Comparison of ENCODE assay signal across 8 cellular contexts in the genomic region with DNA sequence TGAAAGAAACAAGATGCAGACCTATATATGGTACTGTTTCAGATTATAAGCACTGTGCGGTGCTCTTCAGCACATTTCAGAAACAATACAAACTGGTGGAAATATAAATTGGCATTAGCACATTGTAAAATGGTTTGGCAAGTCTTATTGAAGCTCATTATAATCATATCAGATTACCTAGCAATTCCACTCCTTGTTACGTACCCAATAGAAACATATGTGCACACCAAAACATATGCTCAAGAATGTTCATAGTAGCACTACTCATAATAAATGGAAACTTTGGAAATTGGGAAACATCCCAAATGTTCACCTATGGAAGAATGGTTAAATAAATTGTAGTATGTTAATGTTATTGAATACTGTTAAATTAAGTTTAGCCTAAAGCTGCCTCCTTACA.
"Had no signal": no experiment of that assay in that cellular context is flagged by ENCODE, and none has a peak within 500 bp of the region (broad histone marks: within the 10 kb centered on the region; RNA-seq: fewer than 3 reads in every experiment).

No MANE protein-coding gene starts in this region.

- DNase-seq: GM23248, GOT3, H7, H9, HCEC 1CT, HFFc6 had no signal

- H3K36me3 ChIP-seq: HAP-1 had no signal

- H3K4me1 ChIP-seq: HAP-1 had no signal

- H3K27ac ChIP-seq: GM23248 had no signal

- H3K9me3 Mint-ChIP-seq: GM23338, H9 had no signal

- H3K9me3 ChIP-seq: HAP-1 had no signal

- H3K4me3 ChIP-seq: GM23248, GM23338, HAP-1 had no signal

- H3K4me3 Mint-ChIP-seq: GM23338, H9, HFFc6 had no signal

- H3K27ac Mint-ChIP-seq: GM23338, H9, HFFc6 had no signal
